ENCODE assay signal across 2 cellular contexts in the genomic region with DNA sequence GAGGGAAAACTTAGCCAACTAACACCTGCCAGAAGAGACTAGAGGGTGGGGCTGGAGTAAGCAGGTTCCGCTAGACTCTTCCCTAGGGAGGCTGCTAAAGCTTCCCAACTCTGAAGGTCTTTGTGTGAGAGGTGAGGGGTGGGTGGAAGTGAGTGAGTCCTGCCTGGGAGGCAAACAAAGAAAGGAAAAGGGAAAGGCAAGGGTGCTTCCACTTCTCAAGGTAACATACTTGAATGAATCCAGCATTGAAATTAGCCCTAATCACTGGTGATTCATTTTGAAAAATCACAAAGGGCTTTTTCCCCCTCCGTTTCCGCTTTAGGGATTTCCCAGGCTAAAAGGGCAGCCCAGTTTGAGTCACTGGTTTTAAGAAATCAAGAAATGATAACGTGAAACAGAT.
TF ChIP-seq lines count a peak whose summit lies in the region.

No MANE protein-coding gene starts in this region.

TF ChIP-seq in SK-N-SH, 30 proteins besides CTCF, POLR2A, EP300 and RAD21:
- no peak for TF ChIP-seq TAF1 (IDR thresholded peaks at IDR 0.05; ENCODE audit: borderline replicate concordance, low read depth, low read length)
- peak; percentile 29; the same call in 1 of the 2 replicates for TF ChIP-seq FOSL2 (IDR thresholded peaks at IDR 0.05; ENCODE audit: borderline replicate concordance, low read depth)
- 0 out of 2 replicates have a peak, but pooled peaks have one; percentile 22 for TF ChIP-seq JUND (IDR thresholded peaks at IDR 0.05)
- TF ChIP-seq, protein P1, sequence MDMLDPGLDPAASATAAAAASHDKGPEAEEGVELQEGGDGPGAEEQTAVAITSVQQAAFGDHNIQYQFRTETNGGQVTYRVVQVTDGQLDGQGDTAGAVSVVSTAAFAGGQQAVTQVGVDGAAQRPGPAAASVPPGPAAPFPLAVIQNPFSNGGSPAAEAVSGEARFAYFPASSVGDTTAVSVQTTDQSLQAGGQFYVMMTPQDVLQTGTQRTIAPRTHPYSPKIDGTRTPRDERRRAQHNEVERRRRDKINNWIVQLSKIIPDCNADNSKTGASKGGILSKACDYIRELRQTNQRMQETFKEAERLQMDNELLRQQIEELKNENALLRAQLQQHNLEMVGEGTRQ (IDR thresholded peaks at IDR 0.05; ENCODE audit: borderline replicate concordance, low read depth, low read length): no peak

TF ChIP-seq in SK-N-SH treated with all-trans-retinoic acid at 6 μM for 48 hours, 23 proteins besides CTCF, POLR2A, EP300 and RAD21:
- TF ChIP-seq ZFP3 (CRISPR knock-in tag; IDR thresholded peaks at IDR 0.05): no peak
- no peak for TF ChIP-seq ZFP30 (CRISPR knock-in tag; IDR thresholded peaks at IDR 0.05)
- no peak for TF ChIP-seq ISL1 (CRISPR knock-in tag; IDR thresholded peaks at IDR 0.05)
- no peak for TF ChIP-seq ARNTL (CRISPR knock-in tag; IDR thresholded peaks at IDR 0.05; ENCODE audit: borderline replicate concordance, low read depth)
- no peak for TF ChIP-seq TCF4 (CRISPR knock-in tag; IDR thresholded peaks at IDR 0.05; ENCODE audit: borderline replicate concordance)
- no peak for TF ChIP-seq ZNF8 (CRISPR knock-in tag; IDR thresholded peaks at IDR 0.05)
- no peak for TF ChIP-seq SNAI2 (CRISPR knock-in tag; IDR thresholded peaks at IDR 0.05)
- no peak for TF ChIP-seq GLIS3 (CRISPR knock-in tag; IDR thresholded peaks at IDR 0.05)
- TF ChIP-seq CSDC2 (CRISPR knock-in tag; IDR thresholded peaks at IDR 0.05): no peak
- TF ChIP-seq ZC3H10 (CRISPR knock-in tag; IDR thresholded peaks at IDR 0.05): no peak
- no peak for TF ChIP-seq RARB (CRISPR knock-in tag; IDR thresholded peaks at IDR 0.05)
- no peak for TF ChIP-seq ZNF70 (CRISPR knock-in tag; IDR thresholded peaks at IDR 0.05)
- TF ChIP-seq, protein P2, sequence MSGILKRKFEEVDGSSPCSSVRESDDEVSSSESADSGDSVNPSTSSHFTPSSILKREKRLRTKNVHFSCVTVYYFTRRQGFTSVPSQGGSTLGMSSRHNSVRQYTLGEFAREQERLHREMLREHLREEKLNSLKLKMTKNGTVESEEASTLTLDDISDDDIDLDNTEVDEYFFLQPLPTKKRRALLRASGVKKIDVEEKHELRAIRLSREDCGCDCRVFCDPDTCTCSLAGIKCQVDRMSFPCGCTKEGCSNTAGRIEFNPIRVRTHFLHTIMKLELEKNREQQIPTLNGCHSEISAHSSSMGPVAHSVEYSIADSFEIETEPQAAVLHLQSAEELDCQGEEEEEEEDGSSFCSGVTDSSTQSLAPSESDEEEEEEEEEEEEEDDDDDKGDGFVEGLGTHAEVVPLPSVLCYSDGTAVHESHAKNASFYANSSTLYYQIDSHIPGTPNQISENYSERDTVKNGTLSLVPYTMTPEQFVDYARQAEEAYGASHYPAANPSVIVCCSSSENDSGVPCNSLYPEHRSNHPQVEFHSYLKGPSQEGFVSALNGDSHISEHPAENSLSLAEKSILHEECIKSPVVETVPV (CRISPR knock-in tag; IDR thresholded peaks at IDR 0.05): no peak
- no peak for TF ChIP-seq BACH2 (CRISPR knock-in tag; IDR thresholded peaks at IDR 0.05; ENCODE audit: borderline replicate concordance)
- no peak for TF ChIP-seq ESRRG (CRISPR knock-in tag; IDR thresholded peaks at IDR 0.05)
- no peak for TF ChIP-seq OSR1 (CRISPR knock-in tag; IDR thresholded peaks at IDR 0.05)
- TF ChIP-seq ZNF565 (CRISPR knock-in tag; conservative IDR thresholded peaks at IDR 0.05; ENCODE audit: low read depth): no peak
- TF ChIP-seq, protein P3, sequence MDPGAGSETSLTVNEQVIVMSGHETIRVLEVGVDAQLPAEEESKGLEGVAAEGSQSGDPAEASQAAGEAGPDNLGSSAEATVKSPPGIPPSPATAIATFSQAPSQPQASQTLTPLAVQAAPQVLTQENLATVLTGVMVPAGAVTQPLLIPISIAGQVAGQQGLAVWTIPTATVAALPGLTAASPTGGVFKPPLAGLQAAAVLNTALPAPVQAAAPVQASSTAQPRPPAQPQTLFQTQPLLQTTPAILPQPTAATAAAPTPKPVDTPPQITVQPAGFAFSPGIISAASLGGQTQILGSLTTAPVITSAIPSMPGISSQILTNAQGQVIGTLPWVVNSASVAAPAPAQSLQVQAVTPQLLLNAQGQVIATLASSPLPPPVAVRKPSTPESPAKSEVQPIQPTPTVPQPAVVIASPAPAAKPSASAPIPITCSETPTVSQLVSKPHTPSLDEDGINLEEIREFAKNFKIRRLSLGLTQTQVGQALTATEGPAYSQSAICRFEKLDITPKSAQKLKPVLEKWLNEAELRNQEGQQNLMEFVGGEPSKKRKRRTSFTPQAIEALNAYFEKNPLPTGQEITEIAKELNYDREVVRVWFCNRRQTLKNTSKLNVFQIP (CRISPR knock-in tag; IDR thresholded peaks at IDR 0.05; ENCODE audit: borderline replicate concordance, low read depth): no peak
